22 cellular contexts compared by ENCODE assay signal in the genomic region with DNA sequence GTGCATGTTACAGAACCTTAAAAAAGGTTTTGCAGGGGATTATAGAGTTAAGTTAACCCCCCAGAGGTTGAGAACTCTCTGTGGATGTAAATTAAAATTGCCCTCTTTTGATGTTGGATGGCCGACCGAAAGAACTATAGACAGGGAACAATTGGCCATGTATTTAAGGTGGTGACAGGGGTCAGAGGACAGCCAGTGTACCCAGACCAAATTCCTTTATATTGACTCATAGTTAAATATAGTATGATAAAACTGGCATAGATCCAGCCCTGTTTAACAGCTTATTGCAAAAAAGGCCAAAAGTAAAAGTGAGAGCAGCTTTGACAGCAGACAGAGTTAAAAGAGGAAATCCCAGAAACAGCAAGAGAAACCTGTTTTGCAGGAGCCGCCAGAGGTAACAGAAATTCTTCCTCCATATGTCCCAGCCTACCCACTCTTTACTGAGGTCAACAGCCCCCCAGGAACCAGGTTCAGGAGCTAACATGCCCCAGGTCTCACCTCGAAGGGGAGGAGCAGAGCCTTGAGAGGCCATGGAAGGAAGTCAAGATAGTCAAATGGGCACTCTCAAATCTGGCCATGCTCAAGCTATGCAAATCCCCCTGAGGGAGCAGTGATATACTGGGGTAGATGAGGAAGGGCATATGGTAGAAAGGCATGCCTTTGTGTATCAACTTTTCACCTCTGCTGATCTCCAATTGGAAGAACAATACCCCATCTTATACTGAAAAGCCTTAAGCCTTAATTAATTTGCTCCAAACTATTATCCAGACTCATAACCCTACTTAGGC.
DNase-seq lines count a peak whose midpoint lies in the region; ATAC-seq, FAIRE-seq and TF ChIP-seq lines count a peak whose summit lies in the region.
"Had no signal": no experiment of that assay in that cellular context is flagged by ENCODE, and none has a peak within 500 bp of the region (broad histone marks: within the 10 kb centered on the region; RNA-seq: fewer than 3 reads in every experiment).

No MANE protein-coding gene starts in this region.

- no peaks in the 10 kb centered on the region for H3K27me3 ChIP-seq in small intestine (ENCODE audit: control insufficient read depth in 2 of 2, insufficient read depth in 2 of 2, low read length in 2 of 2)
- H3K27me3 ChIP-seq: heart left ventricle had no signal

- peak overlapping the region in 1 of 2 donors; percentile 17 for H3K27ac ChIP-seq in small intestine (ENCODE audit: low read depth in 1 of 2, low read length in 1 of 2)
- H3K27ac ChIP-seq: GM23248, heart left ventricle, VCaP had no signal

- TF ChIP-seq CTCF in osteocyte (IDR thresholded peaks at IDR 0.05): no peak

- no peak for FAIRE-seq in small intestine (lab: Jason Lieb, UNC)
- FAIRE-seq: endothelial cell of umbilical vein had no signal

- peak; percentile 46 for DNase-seq in DMS53 (lab: John Stamatoyannopoulos, UW)
- DNase-seq in DMS53 treated with DMSO at 0.1 percent for 48 hours (lab: John Stamatoyannopoulos, UW; ENCODE audit: unreplicated experiment): no peak
- DNase-seq in RPMI8226: peak; percentile 50
- DNase-seq in kidney tubule cell (ENCODE audit: low spot score): peak; percentile 76
- peak; percentile 79 for DNase-seq in small intestine
- DNase-seq in AML-193 (lab: John Stamatoyannopoulos, UW): no peak
- no peak for DNase-seq in osteocyte (ENCODE audit: extremely low spot score, unreplicated experiment)
- DNase-seq: 8988T; activated CD8-positive, alpha-beta memory T cell treated with anti-CD3 and anti-CD28 coated beads, Interleukin-2, amount 10 ng/mL, durations not matched to agents 7 days and 5 days; CD4-positive, CD25-positive, alpha-beta regulatory T cell; GF-D8; GM23248; heart left ventricle; left colon; naive thymus-derived CD8-positive, alpha-beta T cell; NCI-H2029; stimulated activated naive CD8-positive, alpha-beta T cell treated with anti-CD3 and anti-CD28 coated beads, Interleukin-15, amount 100 ng/mL, for 72 hours had no signal

- no peaks in the 10 kb centered on the region for H3K36me3 Mint-ChIP-seq in osteocyte (ENCODE audit: unreplicated experiment)
- H3K36me3 Mint-ChIP-seq: activated CD8-positive, alpha-beta memory T cell treated with anti-CD3 and anti-CD28 coated beads, Interleukin-2, amount 10 ng/mL, durations not matched to agents 7 days and 5 days; activated naive CD4-positive, alpha-beta T cell treated with anti-CD3 and anti-CD28 coated beads, Interleukin-2, amount 50 U/mL, for 24 hours; CD4-positive, CD25-positive, alpha-beta regulatory T cell had no signal

- no peaks in the 10 kb centered on the region for H3K36me3 ChIP-seq in small intestine (ENCODE audit: control insufficient read depth in 2 of 2, insufficient read depth in 2 of 2, low read length in 2 of 2)
- H3K36me3 ChIP-seq: heart left ventricle had no signal

- 11 to 45% (median 19%) methylated on average over 4 of the region's 4 CpGs for WGBS in small intestine, 3 donors

- no peak overlapping the region for H3K27ac Mint-ChIP-seq in osteocyte (ENCODE audit: unreplicated experiment)
- H3K27ac Mint-ChIP-seq: activated CD8-positive, alpha-beta memory T cell treated with anti-CD3 and anti-CD28 coated beads, Interleukin-2, amount 10 ng/mL, durations not matched to agents 7 days and 5 days; activated naive CD4-positive, alpha-beta T cell treated with anti-CD3 and anti-CD28 coated beads, Interleukin-2, amount 50 U/mL, for 24 hours; CD4-positive, CD25-positive, alpha-beta regulatory T cell; naive thymus-derived CD8-positive, alpha-beta T cell; stimulated activated naive CD8-positive, alpha-beta T cell treated with anti-CD3 and anti-CD28 coated beads, Interleukin-15, amount 100 ng/mL, for 72 hours had no signal

- peaks cover 0 to 4% of the 10 kb centered on the region in 2 donors for H3K4me1 ChIP-seq in small intestine (ENCODE audit: control insufficient read depth in 2 of 2, insufficient read depth in 1 of 2, low read depth in 1 of 2, low read length in 1 of 2)
- H3K4me1 ChIP-seq: heart left ventricle had no signal

- no peak overlapping the region for H3K4me3 Mint-ChIP-seq in osteocyte (ENCODE audit: unreplicated experiment)
- H3K4me3 Mint-ChIP-seq: activated CD8-positive, alpha-beta memory T cell treated with anti-CD3 and anti-CD28 coated beads, Interleukin-2, amount 10 ng/mL, durations not matched to agents 7 days and 5 days; activated naive CD4-positive, alpha-beta T cell treated with anti-CD3 and anti-CD28 coated beads, Interleukin-2, amount 50 U/mL, for 24 hours; CD4-positive, CD25-positive, alpha-beta regulatory T cell; central memory CD8-positive, alpha-beta T cell; naive thymus-derived CD8-positive, alpha-beta T cell; stimulated activated naive CD8-positive, alpha-beta T cell treated with anti-CD3 and anti-CD28 coated beads, Interleukin-15, amount 100 ng/mL, for 72 hours had no signal

- peaks cover 3% of the 10 kb centered on the region for H3K4me1 Mint-ChIP-seq in osteocyte (ENCODE audit: unreplicated experiment)
- H3K4me1 Mint-ChIP-seq: activated CD8-positive, alpha-beta memory T cell treated with anti-CD3 and anti-CD28 coated beads, Interleukin-2, amount 10 ng/mL, durations not matched to agents 7 days and 5 days; activated naive CD4-positive, alpha-beta T cell treated with anti-CD3 and anti-CD28 coated beads, Interleukin-2, amount 50 U/mL, for 24 hours; CD4-positive, CD25-positive, alpha-beta regulatory T cell; central memory CD8-positive, alpha-beta T cell; naive thymus-derived CD8-positive, alpha-beta T cell; stimulated activated naive CD8-positive, alpha-beta T cell treated with anti-CD3 and anti-CD28 coated beads, Interleukin-15, amount 100 ng/mL, for 72 hours had no signal

- ATAC-seq in GM18909 (IDR thresholded peaks at IDR 0.05; ENCODE audit: poor library complexity, unreplicated experiment): no peak
- ATAC-seq: activated CD8-positive, alpha-beta memory T cell treated with anti-CD3 and anti-CD28 coated beads, Interleukin-2, amount 10 ng/mL, durations not matched to agents 7 days and 5 days; heart left ventricle; left colon; naive thymus-derived CD8-positive, alpha-beta T cell; stimulated activated naive CD8-positive, alpha-beta T cell treated with anti-CD3 and anti-CD28 coated beads, Interleukin-15, amount 100 ng/mL, for 72 hours had no signal

- H3K9me3 Mint-ChIP-seq in osteocyte (ENCODE audit: unreplicated experiment): peaks cover 32% of the 10 kb centered on the region

- no peaks in the 10 kb centered on the region for H3K27me3 Mint-ChIP-seq in osteocyte (ENCODE audit: unreplicated experiment)
- H3K27me3 Mint-ChIP-seq: activated CD8-positive, alpha-beta memory T cell treated with anti-CD3 and anti-CD28 coated beads, Interleukin-2, amount 10 ng/mL, durations not matched to agents 7 days and 5 days; activated naive CD4-positive, alpha-beta T cell treated with anti-CD3 and anti-CD28 coated beads, Interleukin-2, amount 50 U/mL, for 24 hours; CD4-positive, CD25-positive, alpha-beta regulatory T cell; central memory CD8-positive, alpha-beta T cell; naive thymus-derived CD8-positive, alpha-beta T cell; stimulated activated naive CD8-positive, alpha-beta T cell treated with anti-CD3 and anti-CD28 coated beads, Interleukin-15, amount 100 ng/mL, for 72 hours had no signal

- no peaks in the 10 kb centered on the region for H3K9me3 ChIP-seq in small intestine (ENCODE audit: control insufficient read depth, low read depth)

- H3K4me3 ChIP-seq in small intestine (ENCODE audit: low read depth in 1 of 2, low read length in 2 of 2): no peak overlapping the region
- H3K4me3 ChIP-seq: GM23248, heart left ventricle had no signal

Comparison
In these comparisons a context has a peak if more than half of its experiments do, and no peak if none do; other contexts are left out.
1. DNase-seq: peak in DMS53 (single experiment), RPMI8226 (single experiment), kidney tubule cell (single experiment) and small intestine (single experiment); none in DMS53 treated with DMSO at 0.1 percent for 48 hours (single experiment), AML-193 (0 of 2) and osteocyte (single experiment).